Comparison of ENCODE assay signal across 28 cellular contexts in genomic region chr18:8942021-8942908, GRCh38.
DNase-seq lines count a peak whose midpoint lies in the region; ATAC-seq, FAIRE-seq and TF ChIP-seq lines count a peak whose summit lies in the region.
"Had no signal": no experiment of that assay in that cellular context is flagged by ENCODE, and none has a peak within 500 bp of the region (broad histone marks: within the 10 kb centered on the region; RNA-seq: fewer than 3 reads in every experiment).

No MANE protein-coding gene starts in this region.

- H3K4me1 ChIP-seq in HAP-1 (peaks cover 13% of the 10 kb centered on the region), mesenchymal stem cell (ENCODE audit: control insufficient read depth, insufficient read depth, low read depth, low read length) (peaks cover 11% of the 10 kb centered on the region), body of pancreas (no peaks in the 10 kb centered on the region)
- H3K4me1 ChIP-seq: BE2C, tibial artery had no signal

- H4K91ac ChIP-seq in mesenchymal stem cell (ENCODE audit: low read length) = peak overlapping the region; percentile 87

- TF ChIP-seq CTCF in body of pancreas (IDR thresholded peaks at IDR 0.05) = no peak

- no peak overlapping the region for H3K4me3 ChIP-seq in HAP-1
- H3K4me3 ChIP-seq in mesenchymal stem cell (ENCODE audit: insufficient read depth in 1 of 2, low read depth in 1 of 2, low read length in 2 of 2) = peak overlapping the region in 1 of 2 experiments; percentile 1
- H3K4me3 ChIP-seq in body of pancreas = no peak overlapping the region
- H3K4me3 ChIP-seq: coronary artery, esophagus muscularis mucosa, psoas muscle, stomach, tibial artery had no signal

- H3K36me3 ChIP-seq in HAP-1 (replicated peaks) (no peaks in the 10 kb centered on the region), mesenchymal stem cell (ENCODE audit: control insufficient read depth in 1 of 2, insufficient read depth in 2 of 2, low read depth in 1 of 2, low read length in 2 of 2) (no peaks in the 10 kb centered on the region), body of pancreas (replicated peaks in 1 of 2; ENCODE audit: insufficient read depth in 1 of 2, low read depth in 2 of 2) (no peaks in the 10 kb centered on the region)
- H3K36me3 ChIP-seq: BE2C, esophagus muscularis mucosa, stomach, tibial artery had no signal

- no peak overlapping the region for H2BK5ac ChIP-seq in mesenchymal stem cell (ENCODE audit: low read depth, low read length, poor library complexity, severe bottlenecking)

- H3K4me2 ChIP-seq in mesenchymal stem cell (ENCODE audit: low read length, poor library complexity, severe bottlenecking) = no peak overlapping the region

- peak overlapping the region in 1 of 2 experiments; percentile 46 for H2BK12ac ChIP-seq in mesenchymal stem cell (ENCODE audit: low read length in 2 of 2)

- peak overlapping the region; percentile 34 for H3K9ac ChIP-seq in mesenchymal stem cell (ENCODE audit: low read length)

- DNase-seq in HAP-1 (ENCODE audit: low spot score in 2 of 2) (peak; percentile 73 to 95), astrocyte of the hippocampus (ENCODE audit: low read depth, low spot score) (peak; percentile 25), mesenchymal stem cell (no peak), body of pancreas (no peak), cortex of kidney (lab: John Stamatoyannopoulos, UW) (no peak)
- DNase-seq in stimulated activated CD4-positive, alpha-beta T cell treated with anti-CD3 and anti-CD28 coated beads, Interleukin-2, amount 100 ng/mL, for 48 hours = no peak
- DNase-seq: activated CD4-positive, alpha-beta T cell treated with anti-CD3 and anti-CD28 coated beads, Interleukin-2, amount 10 ng/mL, durations not matched to agents 24 days and 14 days; activated naive CD4-positive, alpha-beta T cell; activated T-cell treated with anti-CD3 and anti-CD28 coated beads, Interleukin-2, amount 50 U/mL, for 48 hours; BE2C; DMS53; kidney; NCI-H1417 treated with DMSO at 0.1 percent for 48 hours; NCI-H2081 treated with DMSO at 0.1 percent for 48 hours; NCI-H524; psoas muscle; SIG-M5; stimulated activated CD8-positive, alpha-beta memory T cell treated with anti-CD3 and anti-CD28 coated beads, Interleukin-4, amount 100 ng/mL, for 48 hours; stomach; T-helper 17 cell; tibial artery had no signal

- no peak for ATAC-seq in body of pancreas
- no peak for ATAC-seq in GM21526 (IDR thresholded peaks at IDR 0.05; ENCODE audit: low FRiP score, unreplicated experiment)
- ATAC-seq: HCT116, Panc1, psoas muscle, T-helper 17 cell had no signal

- FAIRE-seq in A204.1 (lab: Jason Lieb, UNC) = peak; percentile 14
- FAIRE-seq: kidney had no signal

- WGBS in mesenchymal stem cell = 73% methylated on average over 5 of the region's 6 CpGs
- 62 to 64% methylated on average over 6 of the region's 6 CpGs for WGBS in body of pancreas, 2 donors

- no peaks in the 10 kb centered on the region for H3K79me1 ChIP-seq in mesenchymal stem cell (replicated peaks; ENCODE audit: low read length, poor library complexity, severe bottlenecking)

- no peak overlapping the region for H2AK5ac ChIP-seq in mesenchymal stem cell (ENCODE audit: low read length, severe bottlenecking)

- in situ Hi-C loops in HAP-1 (cut with MboI; ENCODE audit: low sequenced_read_pairs) = no loop called here

- H3K27ac ChIP-seq in mesenchymal stem cell (ENCODE audit: low read length, poor library complexity, severe bottlenecking) (no peak overlapping the region), body of pancreas (no peak overlapping the region)
- H3K27ac ChIP-seq: coronary artery, esophagus muscularis mucosa, psoas muscle, stomach, tibial artery, VCaP had no signal

- no peak overlapping the region for H2BK120ac ChIP-seq in mesenchymal stem cell (ENCODE audit: low read depth, low read length)

- H2BK15ac ChIP-seq in mesenchymal stem cell (ENCODE audit: low read depth, poor library complexity, severe bottlenecking) = peak overlapping the region; percentile 83

- peak overlapping the region in 1 of 2 experiments; percentile 28 for H3K18ac ChIP-seq in mesenchymal stem cell (ENCODE audit: low read depth in 1 of 2, low read length in 2 of 2)

- TF ChIP-seq POLR2A in body of pancreas (IDR thresholded peaks at IDR 0.05) = no peak

- intact Hi-C loops in body of pancreas (cut with DNase I) = no loop called here

- no peak overlapping the region for H3K23ac ChIP-seq in mesenchymal stem cell (ENCODE audit: low read length in 2 of 2)

- H3K9me3 ChIP-seq in HAP-1 (0 out of 2 replicates have a peak, but pooled peaks cover 4% of the 10 kb centered on the region), mesenchymal stem cell (ENCODE audit: control insufficient read depth, low read length) (peaks cover 7% of the 10 kb centered on the region), body of pancreas (no peaks in the 10 kb centered on the region)
- H3K9me3 ChIP-seq: BE2C, esophagus muscularis mucosa, psoas muscle, stomach, tibial artery had no signal

- no peaks in the 10 kb centered on the region for H3K27me3 ChIP-seq in HAP-1 (ENCODE audit: low read depth)
- no peaks in the 10 kb centered on the region for H3K27me3 ChIP-seq in mesenchymal stem cell (ENCODE audit: control insufficient read depth in 1 of 2, insufficient read depth in 1 of 2, low read length in 2 of 2)
- no peaks in the 10 kb centered on the region for H3K27me3 ChIP-seq in body of pancreas
- H3K27me3 ChIP-seq: BE2C, esophagus muscularis mucosa, stomach had no signal

- no peak overlapping the region for H4K8ac ChIP-seq in mesenchymal stem cell (ENCODE audit: low read length)

- H2AFZ ChIP-seq in mesenchymal stem cell (ENCODE audit: low read depth, low read length) = no peak overlapping the region

- H3K4ac ChIP-seq in mesenchymal stem cell (ENCODE audit: low read depth in 1 of 2, low read length in 2 of 2) = peak overlapping the region in 1 of 2 experiments; percentile 73

- H3K14ac ChIP-seq in mesenchymal stem cell (ENCODE audit: low read length in 2 of 2) = no peak overlapping the region

Comparison
In these comparisons a context has a peak if more than half of its experiments do, and no peak if none do; other contexts are left out.
1. DNase-seq: peak in HAP-1 (2 of 2) and astrocyte of the hippocampus (single experiment); none in mesenchymal stem cell (single experiment), body of pancreas (0 of 4), cortex of kidney (single experiment) and stimulated activated CD4-positive, alpha-beta T cell treated with anti-CD3 and anti-CD28 coated beads, Interleukin-2, amount 100 ng/mL, for 48 hours (0 of 2).